ENCODE assay signal across 11 cellular contexts in genomic region chr17:66420961-66421371, GRCh38.
A peak's percentile ranks its signal among the peaks of the same experiment; 100 is the strongest.
DNase-seq lines count a peak whose midpoint lies in the region; ATAC-seq and TF ChIP-seq lines count a peak whose summit lies in the region.
"Had no signal": no experiment of that assay in that cellular context is flagged by ENCODE, and none has a peak within 500 bp of the region (broad histone marks: within the 10 kb centered on the region; RNA-seq: fewer than 3 reads in every experiment).

No MANE protein-coding gene starts in this region.

- peak; percentile 6 for DNase-seq in stimulated activated CD4-positive, alpha-beta T cell treated with anti-CD3 and anti-CD28 coated beads, Interleukin-1b, Interleukin-23, amount 100 ng/mL, for 48 hours
- DNase-seq in stimulated activated CD4-positive, alpha-beta T cell treated with anti-CD3 and anti-CD28 coated beads, Interleukin-4, amount 100 ng/mL, for 24 hours: no peak
- DNase-seq in WTC11 (ENCODE audit: low spot score) (no peak), iris pigment epithelial cell (ENCODE audit: low read depth) (peak; percentile 40), NCI-H1436 treated with DMSO at 0.1 percent for 48 hours (lab: John Stamatoyannopoulos, UW) (no peak), NCI-H1694 (lab: John Stamatoyannopoulos, UW) (no peak), NCI-H774 (lab: John Stamatoyannopoulos, UW) (no peak)
- DNase-seq: dorsolateral prefrontal cortex, psoas muscle had no signal

- CTCF ChIA-PET in WTC11 (lab: Charles Lee): interaction anchor here (1.0 to 1.3 kb wide), 3 partner anchors 13 to 146 kb away, joined by 3 read pairs; no protein-coding TSS in a partner anchor

- no peaks in the 10 kb centered on the region for H3K27me3 Mint-ChIP-seq in WTC11 (ENCODE audit: low read depth)

- no peak overlapping the region for H3K4me3 Mint-ChIP-seq in WTC11

- peak overlapping the region; percentile 46 for H3K27ac Mint-ChIP-seq in WTC11

- peaks cover 44% of the 10 kb centered on the region for H3K4me1 Mint-ChIP-seq in WTC11

- POLR2A ChIA-PET in WTC11 (lab: Charles Lee): no interaction called here

- H3K36me3 Mint-ChIP-seq in WTC11: no peaks in the 10 kb centered on the region

- no peak for TF ChIP-seq CTCF in WTC11 (IDR thresholded peaks at IDR 0.05)

- H3K9me3 Mint-ChIP-seq in WTC11: no peaks in the 10 kb centered on the region

- no peak for ATAC-seq in WTC11
- ATAC-seq in GM18858 (IDR thresholded peaks at IDR 0.05; ENCODE audit: unreplicated experiment): no peak
- ATAC-seq: Panc1 had no signal

TF ChIP-seq in WTC11, 78 proteins besides CTCF, POLR2A, EP300 and RAD21:
- no peak for TF ChIP-seq ZNF138 (CRISPR knock-in tag; conservative IDR thresholded peaks at IDR 0.05)
- no peak for TF ChIP-seq EMX1 (CRISPR knock-in tag; IDR thresholded peaks at IDR 0.05)
- TF ChIP-seq MLX (CRISPR knock-in tag; IDR thresholded peaks at IDR 0.05): no peak

Comparison
In these comparisons a context has a peak if more than half of its experiments do, and no peak if none do; other contexts are left out.
1. DNase-seq: peak in stimulated activated CD4-positive, alpha-beta T cell treated with anti-CD3 and anti-CD28 coated beads, Interleukin-1b, Interleukin-23, amount 100 ng/mL, for 48 hours (single experiment) and iris pigment epithelial cell (single experiment); none in stimulated activated CD4-positive, alpha-beta T cell treated with anti-CD3 and anti-CD28 coated beads, Interleukin-4, amount 100 ng/mL, for 24 hours (single experiment), WTC11 (single experiment), NCI-H1436 treated with DMSO at 0.1 percent for 48 hours (single experiment), NCI-H1694 (single experiment) and NCI-H774 (single experiment).